In the genomic region with DNA sequence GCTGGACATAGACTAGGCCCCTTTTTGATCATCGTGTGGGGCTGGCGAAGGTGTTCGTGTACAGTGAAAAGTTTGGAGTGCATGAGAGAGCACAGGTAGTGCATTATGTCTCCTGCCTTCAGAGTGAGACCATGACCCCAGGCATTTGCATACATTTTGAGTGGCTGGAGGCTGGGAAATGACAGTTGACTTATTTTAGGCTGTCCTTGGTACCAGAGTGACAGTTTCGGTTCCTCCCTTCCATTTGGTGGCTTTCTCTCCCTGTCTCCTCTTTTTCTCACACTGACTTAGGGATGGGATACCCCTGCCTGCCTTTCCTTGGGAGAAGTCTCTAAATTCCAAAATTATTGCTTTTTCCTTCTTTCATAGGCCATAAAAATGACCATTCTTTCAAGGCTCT, we compare ENCODE assay signal across 19 cellular contexts. TPM values are rescaled to one million over a fixed set of nuclear protein-coding genes. Genes with fewer than 3 reads are reported as not detected.
DNase-seq lines count a peak whose midpoint lies in the region; ATAC-seq and TF ChIP-seq lines count a peak whose summit lies in the region.
"Had no signal": no experiment of that assay in that cellular context is flagged by ENCODE, and none has a peak within 500 bp of the region (broad histone marks: within the 10 kb centered on the region; RNA-seq: fewer than 3 reads in every experiment).

No MANE protein-coding gene starts in this region.

- H4K20me1 ChIP-seq in BLaER1: no peaks in the 10 kb centered on the region

- BruUV-seq in MCF 10A (replicated peaks; lab: Mats Ljungman, UMichigan): no TSS peak

- H3K27ac ChIP-seq in BLaER1 (peak overlapping the region; percentile 47; the same call in 1 of the 2 replicates), esophagus muscularis mucosa (replicated peaks in 1 of 4) (no peak overlapping the region)
- H3K27ac ChIP-seq: left ventricle myocardium inferior had no signal

- H3K4me3 ChIP-seq in BLaER1: no peak overlapping the region
- no peak overlapping the region for H3K4me3 ChIP-seq in esophagus muscularis mucosa
- H3K4me3 ChIP-seq: left ventricle myocardium inferior, smooth muscle cell had no signal

- peak overlapping the region; percentile 44 for H3K4me2 ChIP-seq in BLaER1
- H3K4me2 ChIP-seq: smooth muscle cell had no signal

- H3K4me1 ChIP-seq in BLaER1: peaks cover 19% of the 10 kb centered on the region
- no peaks in the 10 kb centered on the region for H3K4me1 ChIP-seq in esophagus muscularis mucosa
- H3K4me1 ChIP-seq: Caco-2, left ventricle myocardium inferior had no signal

- H3K4me1 Mint-ChIP-seq in MCF 10A (ENCODE audit: insufficient read depth, unreplicated experiment): no peaks in the 10 kb centered on the region
- H3K4me1 Mint-ChIP-seq: activated CD4-positive, alpha-beta T cell treated with anti-CD3 and anti-CD28 coated beads, Interleukin-2, amount 10 ng/mL, durations not matched to agents 7 days and 5 days; activated T-helper 17 cell treated with anti-CD3 and anti-CD28 coated beads, Interleukin-2, amount 50 U/mL, for 72 hours; nephron had no signal

- CTCF ChIA-PET in MCF 10A (lab: Yijun Ruan, JAX): interaction anchor here (0.6 to 2.6 kb wide), 4 partner anchors 9 to 413 kb away, joined by 3 to 14 read pairs (median 4); no protein-coding TSS in a partner anchor

- no peak overlapping the region for H3K27ac Mint-ChIP-seq in MCF 10A (ENCODE audit: low read depth, unreplicated experiment)
- H3K27ac Mint-ChIP-seq: activated CD4-positive, alpha-beta T cell treated with anti-CD3 and anti-CD28 coated beads, Interleukin-2, amount 10 ng/mL, durations not matched to agents 7 days and 5 days; activated T-helper 17 cell treated with anti-CD3 and anti-CD28 coated beads, Interleukin-2, amount 50 U/mL, for 72 hours; nephron had no signal

- DNase-seq in NCI-H1048 (lab: John Stamatoyannopoulos, UW) (no peak), MCF 10A (ENCODE audit: unreplicated experiment) (no peak), esophagus muscularis mucosa (ENCODE audit: extremely low spot score) (no peak), islet precursor cell (no peak)
- DNase-seq: activated CD4-positive, alpha-beta T cell treated with anti-CD3 and anti-CD28 coated beads, Interleukin-2, amount 10 ng/mL, durations not matched to agents 7 days and 5 days; Caco-2; left ventricle myocardium inferior; NCI-H2029; OCI-M1; T-helper 1 cell; trophoblast cell had no signal

- POLR2A ChIA-PET in MCF 10A (lab: Yijun Ruan, JAX): interaction anchor here (0.7 to 1.1 kb wide), 2 partner anchors 9 to 168 kb away, joined by 5 to 6 read pairs; no protein-coding TSS in a partner anchor

- 88% methylated on average over 4 of the region's 4 CpGs for WGBS in esophagus muscularis mucosa

- H3K36me3 Mint-ChIP-seq in MCF 10A (ENCODE audit: insufficient read depth, unreplicated experiment): no peaks in the 10 kb centered on the region

- intact Hi-C loops in MCF 10A (cut with micrococcal nuclease): no loop called here
- intact Hi-C loops in esophagus muscularis mucosa (cut with DNase I): no loop called here

- no peak for TF ChIP-seq POLR2A in esophagus muscularis mucosa (IDR thresholded peaks at IDR 0.05; ENCODE audit: low read depth)

- TF ChIP-seq CTCF in MCF 10A (IDR thresholded peaks at IDR 0.05; ENCODE audit: unreplicated experiment) (no peak), esophagus muscularis mucosa (IDR thresholded peaks at IDR 0.05) (no peak)

- H3K4me3 Mint-ChIP-seq in MCF 10A (ENCODE audit: unreplicated experiment): no peak overlapping the region
- H3K4me3 Mint-ChIP-seq: activated CD4-positive, alpha-beta T cell treated with anti-CD3 and anti-CD28 coated beads, Interleukin-2, amount 10 ng/mL, durations not matched to agents 7 days and 5 days; activated T-helper 17 cell treated with anti-CD3 and anti-CD28 coated beads, Interleukin-2, amount 50 U/mL, for 72 hours; nephron had no signal

- H3K9ac ChIP-seq in BLaER1: no peak overlapping the region

- H3K36me3 ChIP-seq in BLaER1: no peaks in the 10 kb centered on the region
- no peaks in the 10 kb centered on the region for H3K36me3 ChIP-seq in esophagus muscularis mucosa
- H3K36me3 ChIP-seq: left ventricle myocardium inferior had no signal

- H3K9me3 ChIP-seq in BLaER1 (no peaks in the 10 kb centered on the region; the same call in 1 of the 2 replicates), esophagus muscularis mucosa (no peaks in the 10 kb centered on the region)
- H3K9me3 ChIP-seq: Caco-2, left ventricle myocardium inferior had no signal

- ATAC-seq in GM19043 (IDR thresholded peaks at IDR 0.05; ENCODE audit: low read depth, unreplicated experiment) (peak; percentile 80), HG02588 (IDR thresholded peaks at IDR 0.05; ENCODE audit: unreplicated experiment) (peak; percentile 85), HG03469 (IDR thresholded peaks at IDR 0.05; ENCODE audit: unreplicated experiment) (peak; percentile 89)
- ATAC-seq: activated T-helper 17 cell treated with anti-CD3 and anti-CD28 coated beads, Interleukin-2, amount 50 U/mL, for 72 hours had no signal

- H3K27me3 Mint-ChIP-seq in MCF 10A (ENCODE audit: insufficient read depth, unreplicated experiment): peaks cover 8% of the 10 kb centered on the region

- TF ChIP-seq EP300 in esophagus muscularis mucosa (IDR thresholded peaks at IDR 0.05): no peak

- H3K27me3 ChIP-seq in BLaER1: no peaks in the 10 kb centered on the region
- H3K27me3 ChIP-seq in esophagus muscularis mucosa: peaks cover 0 to 8% (median 0%) of the 10 kb centered on the region in 4 donors

- no peaks in the 10 kb centered on the region for H3K9me3 Mint-ChIP-seq in MCF 10A (ENCODE audit: unreplicated experiment)
- H3K9me3 Mint-ChIP-seq: activated CD4-positive, alpha-beta T cell treated with anti-CD3 and anti-CD28 coated beads, Interleukin-2, amount 10 ng/mL, durations not matched to agents 7 days and 5 days; activated T-helper 17 cell treated with anti-CD3 and anti-CD28 coated beads, Interleukin-2, amount 50 U/mL, for 72 hours; nephron had no signal

RNA-seq across cellular contexts. Expression of a gene that starts 20.1 kb away (rescaled TPM):
- total RNA-seq in MCF 10A (2022): not detected in 2 replicates
- not detected for total RNA-seq in esophagus muscularis mucosa
- total RNA-seq: A172; activated CD4-positive, alpha-beta T cell treated with anti-CD3 and anti-CD28 coated beads, Interleukin-2, amount 10 ng/mL, durations not matched to agents 7 days and 5 days; activated T-helper 17 cell treated with anti-CD3 and anti-CD28 coated beads, Interleukin-2, amount 50 U/mL, for 72 hours; Caco-2; left ventricle myocardium inferior had no signal

RNA-seq across cellular contexts. Expression of a gene that starts 24.9 kb away (rescaled TPM):
- total RNA-seq in MCF 10A (2022) (0.49 TPM in 1 of 2 replicates, not detected in the other), esophagus muscularis mucosa (not detected)
- total RNA-seq: A172; activated CD4-positive, alpha-beta T cell treated with anti-CD3 and anti-CD28 coated beads, Interleukin-2, amount 10 ng/mL, durations not matched to agents 7 days and 5 days; activated T-helper 17 cell treated with anti-CD3 and anti-CD28 coated beads, Interleukin-2, amount 50 U/mL, for 72 hours; Caco-2; left ventricle myocardium inferior had no signal
